Comparison of ENCODE assay signal across 36 cellular contexts in genomic region chr7:40432046-40432445, GRCh38.
"Had no signal": no experiment of that assay in that cellular context is flagged by ENCODE, and none has a peak within 500 bp of the region (broad histone marks: within the 10 kb centered on the region; RNA-seq: fewer than 3 reads in every experiment).

No MANE protein-coding gene starts in this region.

- H3K4me3 ChIP-seq: MG63 had no signal

- H3K36me3 ChIP-seq: MG63 had no signal

- H3K27me3 ChIP-seq: MG63 had no signal

- DNase-seq: MG63, MM.1S, MV-4-11, NCI-H1048, NCI-H1092, NCI-H1092 treated with DMSO at 0.1 percent for 48 hours, NCI-H1105, NCI-H1105 treated with DMSO at 0.1 percent for 48 hours, NCI-H1417, NCI-H1417 treated with DMSO at 0.1 percent for 48 hours, NCI-H1436, NCI-H1436 treated with DMSO at 0.1 percent for 48 hours, NCI-H146, NCI-H1694, NCI-H1694 treated with DMSO at 0.1 percent for 48 hours, NCI-H187, NCI-H187 treated with DMSO at 0.1 percent for 48 hours, NCI-H1930, NCI-H2029, NCI-H2029 treated with DMSO at 0.1 percent for 48 hours, NCI-H2081, NCI-H2081 treated with DMSO at 0.1 percent for 48 hours, NCI-H2107, NCI-H2171, NCI-H2171 treated with DMSO at 0.1 percent for 48 hours, NCI-H2227 treated with DMSO at 0.1 percent for 48 hours, NCI-H226, NCI-H345, NCI-H446, NCI-H446 treated with DMSO at 0.1 percent for 48 hours, NCI-H510A, NCI-H510A treated with DMSO at 0.1 percent for 48 hours, NCI-H524, NCI-H524 treated with DMSO at 0.1 percent for 48 hours, NCI-H526, NCI-H526 treated with DMSO at 0.1 percent for 48 hours had no signal

- H3K9me3 ChIP-seq: MG63 had no signal
